Comparison of ENCODE assay signal across 13 cellular contexts in genomic region chr21:42980959-42981523, GRCh38. TPM values are rescaled to one million over a fixed set of nuclear protein-coding genes. Genes with fewer than 3 reads are reported as not detected.
DNase-seq lines count a peak whose midpoint lies in the region; ATAC-seq, FAIRE-seq and TF ChIP-seq lines count a peak whose summit lies in the region.
"Had no signal": no experiment of that assay in that cellular context is flagged by ENCODE, and none has a peak within 500 bp of the region (broad histone marks: within the 10 kb centered on the region; RNA-seq: fewer than 3 reads in every experiment).

No MANE protein-coding gene starts in this region.

- H3K27ac Mint-ChIP-seq in central memory CD8-positive, alpha-beta T cell (ENCODE audit: low read depth) = peak overlapping the region; percentile 45

- no peaks in the 10 kb centered on the region for H3K27me3 ChIP-seq in pancreas

- 59 to 61% methylated on average over 7 of the region's 7 CpGs for WGBS in pancreas, 2 donors

- TF ChIP-seq CTCF in pancreas (IDR thresholded peaks at IDR 0.05) = no peak

- no peak for FAIRE-seq in pancreas (lab: Jason Lieb, UNC)
- FAIRE-seq: A204.1 had no signal

- peaks cover 0 to 7% (median 0%) of the 10 kb centered on the region in 3 donors for H3K4me1 ChIP-seq in pancreas

- H3K4me3 ChIP-seq in pancreas = no peak overlapping the region
- H3K4me3 ChIP-seq: thoracic aorta had no signal

- ATAC-seq in central memory CD8-positive, alpha-beta T cell (replicated peaks; ENCODE audit: extremely low read depth, poor library complexity, severe bottlenecking) = no peak
- ATAC-seq in pancreas = peak in 3 of 4 donors; percentile 15 to 44 (median 27)
- no peak for ATAC-seq in GM21576 (IDR thresholded peaks at IDR 0.05; ENCODE audit: unreplicated experiment)
- ATAC-seq in HG02884 (IDR thresholded peaks at IDR 0.05; ENCODE audit: unreplicated experiment) = no peak

- no peaks in the 10 kb centered on the region for H3K36me3 ChIP-seq in pancreas
- H3K36me3 ChIP-seq: thoracic aorta had no signal

- H3K9me3 Mint-ChIP-seq in central memory CD8-positive, alpha-beta T cell = no peaks in the 10 kb centered on the region

- intact Hi-C loops in pancreas (cut with DNase I) = no loop called here

- no peak overlapping the region for H3K4me3 Mint-ChIP-seq in central memory CD8-positive, alpha-beta T cell

- peaks cover 3% of the 10 kb centered on the region for H3K36me3 Mint-ChIP-seq in central memory CD8-positive, alpha-beta T cell (ENCODE audit: insufficient read depth)

- DNase-seq in SKM-1 treated with dmso at 0.1 percent for 144 hours (lab: John Stamatoyannopoulos, UW; ENCODE audit: unreplicated experiment) = peak; percentile 25
- no peak for DNase-seq in SKM-1 (lab: John Stamatoyannopoulos, UW; ENCODE audit: unreplicated experiment)
- DNase-seq in NCI-H1694 (lab: John Stamatoyannopoulos, UW) = peak; percentile 35
- DNase-seq in central memory CD8-positive, alpha-beta T cell (ENCODE audit: low spot score in 2 of 2) = no peak
- no peak for DNase-seq in pancreas
- no peak for DNase-seq in NCI-H2107 treated with DMSO at 0.1 percent for 48 hours (lab: John Stamatoyannopoulos, UW; ENCODE audit: unreplicated experiment)
- DNase-seq: activated CD4-positive, alpha-beta T cell treated with anti-CD3 and anti-CD28 coated beads for 1 hour; SK-N-SH had no signal

- no peaks in the 10 kb centered on the region for H3K9me3 ChIP-seq in pancreas
- H3K9me3 ChIP-seq: thoracic aorta had no signal

- H3K27me3 Mint-ChIP-seq in central memory CD8-positive, alpha-beta T cell = no peaks in the 10 kb centered on the region

- no peak overlapping the region for H3K27ac ChIP-seq in pancreas
- H3K27ac ChIP-seq: thoracic aorta had no signal

- H3K4me1 Mint-ChIP-seq in central memory CD8-positive, alpha-beta T cell = peaks cover 38% of the 10 kb centered on the region

RNA-seq across cellular contexts. Expression of gene PKNOX1, which starts 6.7 kb away (rescaled TPM):
- 10 to 100 TPM in 1 of 6 donors, 1 to 10 TPM in 5; 5.2 to 10.2 (median 6.0) TPM for total RNA-seq in pancreas
- polyA plus RNA-seq in pancreas = 1 to 10 TPM; 6.0 to 8.2 TPM

RNA-seq across cellular contexts. Expression of gene ERVH48-1, which starts 55.6 kb away (rescaled TPM):
- under 1 TPM in 4 of 6 donors, not detected in 2; 0.06 to 0.32 (median 0.07) TPM for total RNA-seq in pancreas
- polyA plus RNA-seq in pancreas = under 1 TPM; 0.23 to 0.42 TPM
- total RNA-seq: Daoy, thoracic aorta had no signal
- polyA plus RNA-seq: SK-N-SH had no signal

Comparison
In these comparisons a context has a peak if more than half of its experiments do, and no peak if none do; other contexts are left out.
1. DNase-seq: peak in SKM-1 treated with dmso at 0.1 percent for 144 hours (single experiment) and NCI-H1694 (single experiment); none in SKM-1 (single experiment), central memory CD8-positive, alpha-beta T cell (0 of 2), pancreas (0 of 6) and NCI-H2107 treated with DMSO at 0.1 percent for 48 hours (single experiment).
2. ATAC-seq: peak in pancreas (3 of 4); none in central memory CD8-positive, alpha-beta T cell (single experiment), GM21576 (single experiment) and HG02884 (single experiment).